Comparison of ENCODE assay signal across 9 cellular contexts in the genomic region with DNA sequence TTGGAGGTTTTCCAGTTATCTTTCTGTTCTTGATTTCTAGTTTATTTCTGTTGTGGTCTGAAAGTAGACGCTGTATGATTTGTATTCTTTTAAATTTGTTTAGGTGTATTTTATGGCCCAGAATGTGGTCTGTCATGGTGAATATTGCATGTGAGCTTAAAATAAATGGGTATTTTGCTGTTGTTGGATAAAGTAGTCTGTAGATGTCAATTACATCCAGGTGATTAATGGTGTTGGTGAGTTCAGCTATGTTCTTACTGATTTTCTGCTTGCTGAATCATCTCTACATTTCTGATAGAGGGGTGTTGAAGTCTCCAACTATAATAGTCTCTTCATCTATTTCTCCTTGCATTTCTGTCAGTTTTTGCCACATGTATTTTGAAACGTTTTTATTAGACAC.
"Had no signal": no experiment of that assay in that cellular context is flagged by ENCODE, and none has a peak within 500 bp of the region (broad histone marks: within the 10 kb centered on the region; RNA-seq: fewer than 3 reads in every experiment).

No MANE protein-coding gene starts in this region.

- H3K4me3 ChIP-seq: GM23248, HAP-1 had no signal

- ATAC-seq: HCT116, HepG2 had no signal

- H3K9ac ChIP-seq: GM23248 had no signal

- H3K36me3 Mint-ChIP-seq: IgD-negative memory B cell had no signal

- H3K4me1 Mint-ChIP-seq: IgD-negative memory B cell had no signal

- H3K27ac ChIP-seq: GM23248, HL-60 had no signal

- H3K36me3 ChIP-seq: HAP-1 had no signal

- H3K4me1 ChIP-seq: HAP-1 had no signal

- H2AFZ ChIP-seq: GM23248 had no signal

- DNase-seq: GM23248, GOT3, H7, HFFc6 had no signal

- H3K9me3 Mint-ChIP-seq: HFFc6, IgD-negative memory B cell had no signal

- H3K9me3 ChIP-seq: HAP-1 had no signal

- H3K4me3 Mint-ChIP-seq: HFFc6, IgD-negative memory B cell had no signal

- FAIRE-seq: HepG2 had no signal

- H3K27me3 Mint-ChIP-seq: IgD-negative memory B cell had no signal

- H3K27ac Mint-ChIP-seq: HFFc6, IgD-negative memory B cell had no signal
